Comparison of ENCODE assay signal across 22 cellular contexts in the genomic region with DNA sequence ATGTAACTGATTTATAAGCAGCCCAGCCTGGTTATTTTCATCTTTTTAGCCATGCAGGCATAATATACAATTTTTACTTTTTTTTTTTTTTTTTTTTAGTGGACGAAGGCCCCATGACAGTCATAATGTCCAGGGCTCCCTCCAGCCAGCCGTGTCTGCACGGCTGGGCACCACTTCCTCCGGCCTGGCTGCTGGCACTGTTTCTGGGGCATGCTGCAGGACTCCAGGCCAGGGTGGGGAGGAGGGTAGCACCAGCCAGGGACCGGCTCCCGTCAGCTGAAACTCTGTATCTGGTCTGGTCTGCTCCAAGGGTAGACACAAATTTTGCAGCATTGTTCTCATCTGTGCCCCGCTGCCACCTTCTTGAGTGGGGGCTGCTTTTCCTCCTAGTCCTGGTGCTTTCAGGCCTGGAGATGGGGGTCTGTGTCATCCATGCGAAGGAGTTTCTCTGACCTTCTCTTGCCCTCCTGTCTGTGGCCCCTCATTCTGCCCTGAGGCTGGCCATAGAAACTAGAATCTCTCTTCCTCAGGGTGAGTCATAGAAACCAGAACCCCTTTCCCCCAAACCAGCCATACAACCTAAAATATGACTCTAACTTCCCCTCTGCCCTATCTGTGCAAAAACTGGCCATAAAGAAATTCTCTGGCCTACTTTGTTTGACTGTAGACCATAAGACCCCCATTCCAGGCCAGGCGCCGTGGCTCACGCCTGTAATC. TPM values are rescaled to one million over a fixed set of nuclear protein-coding genes. Genes with fewer than 3 reads are reported as not detected.
DNase-seq lines count a peak whose midpoint lies in the region; ATAC-seq and TF ChIP-seq lines count a peak whose summit lies in the region.
"Had no signal": no experiment of that assay in that cellular context is flagged by ENCODE, and none has a peak within 500 bp of the region (broad histone marks: within the 10 kb centered on the region; RNA-seq: fewer than 3 reads in every experiment).

No MANE protein-coding gene starts in this region.

- no peak overlapping the region for H3K4me3 Mint-ChIP-seq in activated T-helper 17 cell treated with anti-CD3 and anti-CD28 coated beads, Interleukin-2, amount 50 U/mL, for 72 hours
- H3K4me3 Mint-ChIP-seq: activated CD4-positive, alpha-beta T cell treated with anti-CD3 and anti-CD28 coated beads, Interleukin-2, amount 10 ng/mL, durations not matched to agents 24 days and 14 days; CD8-positive, alpha-beta T cell had no signal

- peak; percentile 48 for ATAC-seq in GM19035 (IDR thresholded peaks at IDR 0.05; ENCODE audit: unreplicated experiment)
- ATAC-seq in HG03342 (IDR thresholded peaks at IDR 0.05; ENCODE audit: unreplicated experiment): peak; percentile 55
- ATAC-seq in activated T-helper 17 cell treated with anti-CD3 and anti-CD28 coated beads, Interleukin-2, amount 50 U/mL, for 72 hours (replicated peaks): peak; percentile 46
- ATAC-seq: CD8-positive, alpha-beta T cell; GM12878; HCT116 had no signal

- no peaks in the 10 kb centered on the region for H4K20me1 ChIP-seq in smooth muscle cell (ENCODE audit: low read depth)

- no peaks in the 10 kb centered on the region for H3K79me2 ChIP-seq in smooth muscle cell (ENCODE audit: low read depth)

- DNase-seq in smooth muscle cell (lab: John Stamatoyannopoulos, UW; ENCODE audit: unreplicated experiment) (no peak), NCI-H2227 treated with DMSO at 0.1 percent for 48 hours (lab: John Stamatoyannopoulos, UW) (no peak), esophagus muscularis mucosa (ENCODE audit: extremely low spot score) (no peak), NCI-H187 treated with DMSO at 0.1 percent for 48 hours (lab: John Stamatoyannopoulos, UW) (no peak), DMS114 treated with DMSO at 0.1 percent for 48 hours (lab: John Stamatoyannopoulos, UW; ENCODE audit: unreplicated experiment) (no peak)
- DNase-seq: activated CD4-positive, alpha-beta T cell treated with anti-CD3 and anti-CD28 coated beads, Interleukin-2, amount 10 ng/mL, durations not matched to agents 24 days and 14 days; activated CD8-positive, alpha-beta memory T cell treated with anti-CD3 and anti-CD28 coated beads, Interleukin-2, amount 50 U/mL, for 48 hours; activated gamma-delta T cell treated with Interleukin-2 at 50 U/mL for 16 hours; CD8-positive, alpha-beta T cell; naive B cell; NCI-H2171; NCI-H526; ovary; sigmoid colon; stomach; transverse colon had no signal

- H3K4me3 ChIP-seq in smooth muscle cell (no peak overlapping the region), esophagus muscularis mucosa (no peak overlapping the region)
- H3K4me3 ChIP-seq: dorsolateral prefrontal cortex, GM12878, ovary, sigmoid colon, stomach, transverse colon had no signal

- peaks cover 3% of the 10 kb centered on the region for H3K27me3 Mint-ChIP-seq in activated T-helper 17 cell treated with anti-CD3 and anti-CD28 coated beads, Interleukin-2, amount 50 U/mL, for 72 hours
- H3K27me3 Mint-ChIP-seq: naive B cell had no signal

- intact Hi-C loops in esophagus muscularis mucosa (cut with DNase I): no loop called here

- H3K27ac ChIP-seq in smooth muscle cell (ENCODE audit: low read depth) (peak overlapping the region; percentile 71), esophagus muscularis mucosa (replicated peaks in 1 of 4) (no peak overlapping the region)
- H3K27ac ChIP-seq: dorsolateral prefrontal cortex, ovary, sigmoid colon, stomach, transverse colon had no signal

- no peak overlapping the region for H3K9ac ChIP-seq in smooth muscle cell (ENCODE audit: low read depth)

- no peaks in the 10 kb centered on the region for H3K36me3 Mint-ChIP-seq in activated T-helper 17 cell treated with anti-CD3 and anti-CD28 coated beads, Interleukin-2, amount 50 U/mL, for 72 hours (ENCODE audit: low read depth)
- H3K36me3 Mint-ChIP-seq: CD8-positive, alpha-beta T cell; naive B cell had no signal

- H3K4me2 ChIP-seq in smooth muscle cell: no peak overlapping the region

- H3K27me3 ChIP-seq in smooth muscle cell (ENCODE audit: low read depth): no peaks in the 10 kb centered on the region
- no peaks in the 10 kb centered on the region for H3K27me3 ChIP-seq in esophagus muscularis mucosa
- H3K27me3 ChIP-seq: dorsolateral prefrontal cortex, ovary, sigmoid colon, stomach, transverse colon had no signal

- H3K27ac Mint-ChIP-seq in activated T-helper 17 cell treated with anti-CD3 and anti-CD28 coated beads, Interleukin-2, amount 50 U/mL, for 72 hours: no peak overlapping the region
- H3K27ac Mint-ChIP-seq: activated CD4-positive, alpha-beta T cell treated with anti-CD3 and anti-CD28 coated beads, Interleukin-2, amount 10 ng/mL, durations not matched to agents 24 days and 14 days; CD8-positive, alpha-beta T cell had no signal

- no peak for TF ChIP-seq CTCF in smooth muscle cell (IDR thresholded peaks at IDR 0.05; ENCODE audit: borderline replicate concordance, insufficient read depth, poor library complexity, severe bottlenecking)
- no peak for TF ChIP-seq CTCF in esophagus muscularis mucosa (IDR thresholded peaks at IDR 0.05)

- H3K9me3 ChIP-seq in smooth muscle cell (replicated peaks; ENCODE audit: low read depth): no peaks in the 10 kb centered on the region
- no peaks in the 10 kb centered on the region for H3K9me3 ChIP-seq in esophagus muscularis mucosa
- H3K9me3 ChIP-seq: ovary, sigmoid colon, stomach, transverse colon had no signal

- peaks cover 7% of the 10 kb centered on the region for H3K4me1 Mint-ChIP-seq in activated T-helper 17 cell treated with anti-CD3 and anti-CD28 coated beads, Interleukin-2, amount 50 U/mL, for 72 hours

- H2AFZ ChIP-seq in smooth muscle cell (ENCODE audit: low read depth): no peak overlapping the region

- H3K4me1 ChIP-seq in smooth muscle cell (ENCODE audit: low read depth) (no peaks in the 10 kb centered on the region), esophagus muscularis mucosa (no peaks in the 10 kb centered on the region)
- H3K4me1 ChIP-seq: sigmoid colon had no signal

- TF ChIP-seq POLR2A in esophagus muscularis mucosa (IDR thresholded peaks at IDR 0.05; ENCODE audit: low read depth): no peak

- 84% methylated on average over 11 of the region's 11 CpGs for WGBS in smooth muscle cell (ENCODE audit: low lambda C conversion rate)
- 98% methylated on average over 10 of the region's 11 CpGs for WGBS in esophagus muscularis mucosa

- H3K9me3 Mint-ChIP-seq in activated T-helper 17 cell treated with anti-CD3 and anti-CD28 coated beads, Interleukin-2, amount 50 U/mL, for 72 hours: no peaks in the 10 kb centered on the region
- H3K9me3 Mint-ChIP-seq: activated CD4-positive, alpha-beta T cell treated with anti-CD3 and anti-CD28 coated beads, Interleukin-2, amount 10 ng/mL, durations not matched to agents 24 days and 14 days; CD8-positive, alpha-beta T cell; naive B cell had no signal

- peaks cover 4% of the 10 kb centered on the region for H3F3A ChIP-seq in smooth muscle cell (ENCODE audit: low read depth)

- H3K36me3 ChIP-seq in smooth muscle cell (ENCODE audit: low read depth) (no peaks in the 10 kb centered on the region), esophagus muscularis mucosa (no peaks in the 10 kb centered on the region)
- H3K36me3 ChIP-seq: ovary, sigmoid colon, stomach, transverse colon had no signal

- TF ChIP-seq EP300 in esophagus muscularis mucosa (IDR thresholded peaks at IDR 0.05): no peak

RNA-seq across cellular contexts. Expression of a gene that starts 9.2 kb away (rescaled TPM):
- 10 to 100 TPM; 37.6 to 83.4 TPM for total RNA-seq in activated T-helper 17 cell treated with anti-CD3 and anti-CD28 coated beads, Interleukin-2, amount 50 U/mL, for 72 hours
- total RNA-seq in smooth muscle cell (24.5 and 26.3 TPM in 2 replicates), esophagus muscularis mucosa (10 to 100 TPM; 26.2 to 26.5 (median 26.4) TPM)
- 64.2 and 84.0 TPM in 2 replicates for polyA plus RNA-seq in smooth muscle cell

RNA-seq across cellular contexts. Expression of a gene that starts 25.0 kb away (rescaled TPM):
- 1 to 10 TPM in 1 of 2 donors, under 1 TPM in 1; 0.48 to 1.2 TPM for total RNA-seq in activated T-helper 17 cell treated with anti-CD3 and anti-CD28 coated beads, Interleukin-2, amount 50 U/mL, for 72 hours
- total RNA-seq in smooth muscle cell: 1.3 and 5.3 TPM in 2 replicates
- polyA plus RNA-seq in smooth muscle cell: 4.6 and 7.7 TPM in 2 replicates
- total RNA-seq in esophagus muscularis mucosa: 1 to 10 TPM; 3.1 to 9.1 (median 5.0) TPM
